In the genomic region with DNA sequence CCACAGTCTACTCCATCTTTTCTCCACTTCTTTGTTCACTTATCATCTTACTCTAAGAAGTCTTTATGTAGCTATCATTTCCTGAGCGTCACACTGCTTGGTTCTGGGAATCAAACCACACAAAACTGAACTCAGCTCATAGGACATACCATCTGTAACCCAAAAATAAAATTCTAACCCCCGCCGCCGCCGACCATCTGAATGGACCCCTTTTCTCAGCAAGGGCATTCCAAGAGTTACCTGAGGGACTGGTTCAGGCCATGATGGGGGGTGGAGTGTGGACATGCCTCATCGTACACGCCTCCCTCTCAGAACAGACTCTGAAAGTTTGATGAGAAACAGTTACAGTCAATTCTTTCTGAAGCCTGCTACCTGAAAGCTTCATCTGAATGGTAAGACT, we compare ENCODE assay signal across 12 cellular contexts. TPM values are rescaled to one million over a fixed set of nuclear protein-coding genes. Genes with fewer than 3 reads are reported as not detected.
DNase-seq lines count a peak whose midpoint lies in the region; ATAC-seq and TF ChIP-seq lines count a peak whose summit lies in the region.
"Had no signal": no experiment of that assay in that cellular context is flagged by ENCODE, and none has a peak within 500 bp of the region (broad histone marks: within the 10 kb centered on the region; RNA-seq: fewer than 3 reads in every experiment).

No MANE protein-coding gene starts in this region.

- intact Hi-C loops in mammary epithelial cell (cut with micrococcal nuclease) = no loop called here
- intact Hi-C loops in tibial artery (cut with DNase I; ENCODE audit: low total_unique reads) = no loop called here

- H3K4me3 ChIP-seq in mammary epithelial cell (replicated peaks in 1 of 3; ENCODE audit: insufficient read depth in 1 of 3, low read depth in 2 of 3, low read length in 3 of 3) (no peak overlapping the region), tibial artery (no peak overlapping the region)
- H3K4me3 ChIP-seq: SJSA1 had no signal

- H2AFZ ChIP-seq in mammary epithelial cell (ENCODE audit: low read depth, low read length) = peak overlapping the region; percentile 41

- H3K9me3 ChIP-seq in mammary epithelial cell (replicated peaks; ENCODE audit: insufficient read depth, low read length) (no peaks in the 10 kb centered on the region), tibial artery (no peaks in the 10 kb centered on the region)
- H3K9me3 ChIP-seq: SJSA1 had no signal

- no peak overlapping the region for H3K9ac ChIP-seq in mammary epithelial cell (ENCODE audit: insufficient read depth, low read length)

- ATAC-seq in HG03571 (IDR thresholded peaks at IDR 0.05; ENCODE audit: unreplicated experiment) = no peak
- ATAC-seq: left ventricle myocardium superior had no signal

- H3K27ac ChIP-seq in mammary epithelial cell (ENCODE audit: insufficient read depth, low read depth, low read length) = peak overlapping the region; percentile 67
- no peak overlapping the region for H3K27ac ChIP-seq in tibial artery
- H3K27ac ChIP-seq: SJSA1 had no signal

- no peaks in the 10 kb centered on the region for H3K79me2 ChIP-seq in mammary epithelial cell (ENCODE audit: insufficient read depth, low read length)

- in situ Hi-C loops in mammary epithelial cell (cut with MboI; ENCODE audit: low sequenced_read_pairs in 2 of 2) = no loop called here
- in situ Hi-C loops in G401 (cut with HindIII; ENCODE audit: low sequenced_read_pairs) = no loop called here

- TF ChIP-seq CTCF in mammary epithelial cell (conservative IDR thresholded peaks at IDR 0.05 in 1 of 2, IDR thresholded peaks at IDR 0.05 in 1 of 2; ENCODE audit: extremely low read depth in 1 of 2, insufficient read depth in 1 of 2, low read depth in 1 of 2, low read length in 2 of 2) (no peak), tibial artery (IDR thresholded peaks at IDR 0.05) (no peak)

- TF ChIP-seq POLR2A in GM15510 (IDR thresholded peaks at IDR 0.05; ENCODE audit: borderline replicate concordance, extremely low read depth, insufficient read length) = peak; percentile 39

- CTCF ChIA-PET in mammary epithelial cell (lab: Charles Lee; ENCODE audit: low non-redundant PET) = no interaction called here

- H3K36me3 ChIP-seq in mammary epithelial cell (ENCODE audit: insufficient read depth, low read length) (no peaks in the 10 kb centered on the region), tibial artery (no peaks in the 10 kb centered on the region)
- H3K36me3 ChIP-seq: SJSA1 had no signal

- WGBS in mammary epithelial cell (ENCODE audit: low coverage, missing lambda C conversion rate) = 93% methylated on average over 7 of the region's 7 CpGs

- H3K27me3 ChIP-seq in mammary epithelial cell (ENCODE audit: insufficient read depth, low read length) (no peaks in the 10 kb centered on the region), tibial artery (peaks cover 0 to 3% of the 10 kb centered on the region in 2 donors)
- H3K27me3 ChIP-seq: SJSA1 had no signal

- H4K20me1 ChIP-seq in mammary epithelial cell (ENCODE audit: insufficient read depth, low read length) = no peaks in the 10 kb centered on the region

- peak; percentile 61 to 70 for DNase-seq in activated CD4-positive, alpha-beta T cell treated with anti-CD3 and anti-CD28 coated beads for 4 hours
- DNase-seq in mammary epithelial cell = no peak
- DNase-seq in stimulated activated CD4-positive, alpha-beta T cell treated with anti-CD3 and anti-CD28 coated beads, Interleukin-2, amount 100 ng/mL, for 24 hours = peak; percentile 57 to 65
- no peak for DNase-seq in tibial artery
- DNase-seq in dedifferentiated amniotic fluid mesenchymal stem cell (ENCODE audit: extremely low spot score) = no peak
- DNase-seq in G401 (ENCODE audit: low spot score) = no peak
- DNase-seq: amniotic stem cell, left ventricle myocardium superior, NCI-H2029 had no signal

- peak overlapping the region; percentile 30 for H3K4me2 ChIP-seq in mammary epithelial cell (ENCODE audit: insufficient read depth, low read depth, low read length)

- dilution Hi-C loops in mammary epithelial cell (cut with HindIII; ENCODE audit: low sequenced_read_pairs) = no loop called here

- TSS peak; percentile 53 for BruUV-seq in mammary epithelial cell (replicated peaks; lab: Mats Ljungman, UMichigan)

- H3K4me1 ChIP-seq in mammary epithelial cell (ENCODE audit: insufficient read depth, low read length) (peaks cover 23% of the 10 kb centered on the region), tibial artery (no peaks in the 10 kb centered on the region)
- H3K4me1 ChIP-seq: SJSA1 had no signal

RNA-seq across cellular contexts. Expression of a gene that starts 12.6 kb away (rescaled TPM):
- total RNA-seq in mammary epithelial cell = 1 to 10 TPM in 1 of 2 donors, under 1 TPM in 1; 0.87 to 1.0 TPM
- 0.58 TPM for polyA plus RNA-seq in mammary epithelial cell
- 3.5 TPM for polyA minus RNA-seq in mammary epithelial cell
- total RNA-seq in G401 (2014; rRNA removed; shearing (Covaris generic)) = not detected in 2 replicates
- total RNA-seq: SJSA1 had no signal

RNA-seq across cellular contexts. Expression of a gene that starts 14.4 kb away (rescaled TPM):
- 10 to 100 TPM in 1 of 2 donors, 1 to 10 TPM in 1; 1.5 to 10.5 TPM for total RNA-seq in mammary epithelial cell
- 2.6 TPM for polyA plus RNA-seq in mammary epithelial cell
- 6.5 TPM for polyA minus RNA-seq in mammary epithelial cell
- not detected in 2 replicates for total RNA-seq in G401 (2014; rRNA removed; shearing (Covaris generic))
- total RNA-seq: SJSA1 had no signal

Comparison
In these comparisons a context has a peak if more than half of its experiments do, and no peak if none do; other contexts are left out.
1. DNase-seq: peak in activated CD4-positive, alpha-beta T cell treated with anti-CD3 and anti-CD28 coated beads for 4 hours (2 of 2) and stimulated activated CD4-positive, alpha-beta T cell treated with anti-CD3 and anti-CD28 coated beads, Interleukin-2, amount 100 ng/mL, for 24 hours (2 of 2); none in mammary epithelial cell (single experiment), tibial artery (0 of 2), dedifferentiated amniotic fluid mesenchymal stem cell (single experiment) and G401 (single experiment).